In genomic region chr1:201501144-201501543, GRCh38 we compare ENCODE assay signal across 10 cellular contexts. TPM values are rescaled to one million over a fixed set of nuclear protein-coding genes. Genes with fewer than 3 reads are reported as not detected.
DNase-seq lines count a peak whose midpoint lies in the region; ATAC-seq, FAIRE-seq and TF ChIP-seq lines count a peak whose summit lies in the region.
"Had no signal": no experiment of that assay in that cellular context is flagged by ENCODE, and none has a peak within 500 bp of the region (broad histone marks: within the 10 kb centered on the region; RNA-seq: fewer than 3 reads in every experiment).

No MANE protein-coding gene starts in this region.

- H2BK5ac ChIP-seq in H1 (ENCODE audit: low read depth, low read length), result 0 out of 2 replicates have a peak overlapping the region, but pooled peaks have one; percentile 53

- H3K18ac ChIP-seq in H1 (ENCODE audit: extremely low read depth, low read length), result peak overlapping the region; percentile 24; the same call in 1 of the 2 replicates

- H2BK20ac ChIP-seq in H1 (ENCODE audit: low read length), result peak overlapping the region; percentile 62; the same call in 1 of the 2 replicates

- no peak overlapping the region for H3K14ac ChIP-seq in H1 (ENCODE audit: insufficient read length)

- no peak for FAIRE-seq in H1 (lab: Jason Lieb, UNC)

- peak overlapping the region; percentile 47 for H4K91ac ChIP-seq in H1 (replicated peaks; ENCODE audit: insufficient read length, low read length)

- no peak for TF ChIP-seq RAD21 in H1 (IDR thresholded peaks at IDR 0.05 in 1 of 2, conservative IDR thresholded peaks at IDR 0.05 in 1 of 2; ENCODE audit: low read depth in 2 of 2, low read length in 2 of 2)

- H3K9me3 ChIP-seq in H1 (ENCODE audit: insufficient read depth in 2 of 2, low read depth in 1 of 2, low read length in 1 of 2), result no peaks in the 10 kb centered on the region
- H3K9me3 ChIP-seq in muscle layer of colon (ENCODE audit: low read length), result no peaks in the 10 kb centered on the region
- H3K9me3 ChIP-seq in transverse colon, result no peaks in the 10 kb centered on the region

- no peak overlapping the region for H3K4me3 ChIP-seq in H1 (ENCODE audit: extremely low read depth in 1 of 4, insufficient read depth in 2 of 4, low read depth in 3 of 4, low read length in 4 of 4)
- peak overlapping the region in 1 of 2 donors; percentile 49 for H3K4me3 ChIP-seq in muscle layer of colon (ENCODE audit: low read depth in 1 of 2, low read length in 2 of 2)
- H3K4me3 ChIP-seq in transverse colon, result no peak overlapping the region

- WGBS in H1 (ENCODE audit: extremely low coverage in 1 of 2, insufficient coverage in 1 of 2, insufficient read length in 1 of 2, insufficient replicate concordance in 2 of 2, low coverage in 1 of 2, low lambda C conversion rate in 2 of 2, missing lambda C conversion rate in 1 of 2), 2 experiments, result 92% methylated on average over 8 of the region's 8 CpGs; no CpG with 5 or more reads in 1 of the 2 experiments
- 76% methylated on average over 8 of the region's 8 CpGs; no CpG with 5 or more reads in 1 of the 2 donors for WGBS in transverse colon (ENCODE audit: low coverage in 1 of 2), 2 donors

- no peak overlapping the region for H3K4me2 ChIP-seq in H1 (ENCODE audit: insufficient read depth in 1 of 2, low read depth in 2 of 2, low read length in 2 of 2)

- no peaks in the 10 kb centered on the region for H3K36me3 ChIP-seq in H1 (ENCODE audit: control insufficient read depth in 2 of 4, insufficient read depth in 4 of 4, low read length in 3 of 4)
- H3K36me3 ChIP-seq in muscle layer of colon (ENCODE audit: insufficient read depth, low read length), result peaks cover 57% of the 10 kb centered on the region
- no peaks in the 10 kb centered on the region for H3K36me3 ChIP-seq in transverse colon

- TF ChIP-seq CTCF in H1 (IDR thresholded peaks at IDR 0.05; ENCODE audit: control extremely low read depth in 1 of 3, insufficient read depth in 1 of 3, low read depth in 1 of 3, low read length in 3 of 3) (no peak), transverse colon (IDR thresholded peaks at IDR 0.05) (no peak)

- H3K27me3 ChIP-seq in H1 (replicated peaks in 1 of 4; ENCODE audit: control insufficient read depth in 3 of 4, extremely low read depth in 1 of 4, insufficient read depth in 3 of 4, low read length in 3 of 4) (peaks cover 0 to 6% (median 3%) of the 10 kb centered on the region in 4 experiments; a peak in 6 of 7 replicates), muscle layer of colon (ENCODE audit: control insufficient read depth in 1 of 2, insufficient read depth in 2 of 2, low read length in 2 of 2) (no peaks in the 10 kb centered on the region), transverse colon (no peaks in the 10 kb centered on the region)

- H4K5ac ChIP-seq in H1 (ENCODE audit: insufficient read length, low read depth, low read length), result no peak overlapping the region

- H2BK120ac ChIP-seq in H1 (replicated peaks; ENCODE audit: low read depth, low read length), result peak overlapping the region; percentile 48

- no peak for TF ChIP-seq EP300 in H1 (IDR thresholded peaks at IDR 0.05; ENCODE audit: borderline replicate concordance in 1 of 2, low read depth in 2 of 2, low read length in 2 of 2)
- no peak for TF ChIP-seq EP300 in transverse colon (IDR thresholded peaks at IDR 0.05; ENCODE audit: low read depth)

- H3K23me2 ChIP-seq in H1 (ENCODE audit: low read depth, low read length), result peaks cover 3% of the 10 kb centered on the region; the same call in 1 of the 2 replicates

- no peak overlapping the region for H2AFZ ChIP-seq in H1 (ENCODE audit: low read length)

- CTCF ChIA-PET in H1 (lab: Charles Lee; ENCODE audit: partially characterized antibody), result interaction anchor here (0.7 to 27.5 kb wide), 11 partner anchors 17 to 395 kb away, joined by 3 to 929 read pairs (median 4); partner anchors contain the start of gene NAV1

- TF ChIP-seq POLR2A in H1 (IDR thresholded peaks at IDR 0.05; ENCODE audit: control extremely low read depth in 1 of 2, low read depth in 2 of 2, low read length in 2 of 2) (no peak), transverse colon (IDR thresholded peaks at IDR 0.05) (no peak)

- H3K79me1 ChIP-seq in H1 (ENCODE audit: low read depth, low read length), result no peaks in the 10 kb centered on the region

- H3K4ac ChIP-seq in H1 (replicated peaks; ENCODE audit: insufficient read length, low read depth, low read length), result no peak overlapping the region

- H2BK15ac ChIP-seq in H1 (ENCODE audit: low read length), result 0 out of 2 replicates have a peak overlapping the region, but pooled peaks have one; percentile 0

- no peak for ATAC-seq in HG03342 (IDR thresholded peaks at IDR 0.05; ENCODE audit: unreplicated experiment)
- ATAC-seq in GM21515 (IDR thresholded peaks at IDR 0.05; ENCODE audit: unreplicated experiment), result no peak

- H3K27ac ChIP-seq in H1 (ENCODE audit: low read depth, low read length) (no peak overlapping the region), muscle layer of colon (ENCODE audit: low read depth, low read length) (peak overlapping the region; percentile 99), transverse colon (peak overlapping the region; percentile 93 to 97 (median 96))

- H3K79me2 ChIP-seq in H1 (ENCODE audit: control insufficient read depth in 1 of 2, insufficient read depth in 2 of 2, low read length in 2 of 2), result no peaks in the 10 kb centered on the region

- H3K9ac ChIP-seq in H1 (replicated peaks in 1 of 4; ENCODE audit: extremely low read depth in 1 of 4, low read depth in 3 of 4, low read length in 3 of 4) (no peak overlapping the region), muscle layer of colon (ENCODE audit: low read length) (peak overlapping the region; percentile 79)

- POLR2A ChIA-PET in H1 (lab: Charles Lee; ENCODE audit: partially characterized antibody), result interaction anchor here (1.0 to 6.9 kb wide), 3 partner anchors 12 to 41 kb away, joined by 3 to 52 read pairs (median 15); no protein-coding TSS in a partner anchor

- DNase-seq in RPMI8226 (peak; percentile 18), H1 (ENCODE audit: low read depth in 1 of 2, low spot score in 2 of 2) (no peak), transverse colon (no peak), NCI-H774 (lab: John Stamatoyannopoulos, UW) (no peak)
- DNase-seq in activated CD8-positive, alpha-beta memory T cell treated with anti-CD3 and anti-CD28 coated beads for 24 hours, result no peak
- DNase-seq: amniotic stem cell, NCI-H2081 treated with DMSO at 0.1 percent for 48 hours had no signal

- H2AK5ac ChIP-seq in H1 (ENCODE audit: low read depth, low read length), result peak overlapping the region; percentile 32; the same call in 1 of the 2 replicates

- no peak overlapping the region for H3K56ac ChIP-seq in H1 (replicated peaks; ENCODE audit: insufficient read length, low read depth, low read length)

- intact Hi-C loops in transverse colon (cut with DNase I; ENCODE audit: low total_unique reads), result no loop called here

- no peaks in the 10 kb centered on the region for H4K20me1 ChIP-seq in H1 (replicated peaks in 1 of 2; ENCODE audit: control insufficient read depth in 1 of 2, insufficient read depth in 2 of 2, low read length in 2 of 2)

- no peak overlapping the region for H3K23ac ChIP-seq in H1 (ENCODE audit: insufficient read length)

- H2BK12ac ChIP-seq in H1 (ENCODE audit: low read depth, low read length), result peak overlapping the region; percentile 98; the same call in 1 of the 2 replicates

- H4K8ac ChIP-seq in H1 (ENCODE audit: extremely low read depth, insufficient read depth, low read length), result no peak overlapping the region

- in situ Hi-C loops in transverse colon (cut with MboI; ENCODE audit: low pct_ligation_motif_present in 1 of 4, low pct_unique_long_range_greater_than_20kb in 1 of 4, low sequenced_read_pairs in 3 of 4), result no loop called here

- H3K4me1 ChIP-seq in H1 (replicated peaks in 1 of 4; ENCODE audit: control insufficient read depth in 3 of 4, insufficient read depth in 4 of 4, low read length in 3 of 4), result peaks cover 11 to 30% (median 23%) of the 10 kb centered on the region in 4 experiments
- peaks cover 69% of the 10 kb centered on the region for H3K4me1 ChIP-seq in muscle layer of colon (ENCODE audit: insufficient read depth, low read length)
- peaks cover 22 to 88% (median 54%) of the 10 kb centered on the region in 4 donors for H3K4me1 ChIP-seq in transverse colon

TF ChIP-seq in H1, 55 proteins besides CTCF, POLR2A, EP300 and RAD21 (continues in another document):
- no peak for TF ChIP-seq KDM4A (IDR thresholded peaks at IDR 0.05; ENCODE audit: low read depth, low read length, severe bottlenecking)

RNA-seq across cellular contexts. Expression of gene CSRP1, which starts 5.8 kb away (rescaled TPM):
- total RNA-seq in H1 (2021; fragmentation: NEBNext Ultra II Directional; extraction: Animal tissue kit (Norgen Biotek cat#: 25700)), result 22.3 and 24.1 TPM in 2 replicates
- polyA plus RNA-seq in H1 (2011; rRNA removed), result 13.2 and 14.2 TPM in 2 replicates
- polyA plus RNA-seq in H1 (2011; cell fraction: cytosol; rRNA removed), result 13.4 TPM
- polyA plus RNA-seq in H1 (2011; cell fraction: nucleus; rRNA removed), result 14.7 TPM
- 12.4 to 15.0 TPM (median 13.8 TPM) in 4 replicates for polyA plus RNA-seq in H1 (2012, experiment 1 of 2)
- 20.3 TPM for polyA plus RNA-seq in H1 (2012, experiment 2 of 2)
- 15.9 TPM for polyA plus RNA-seq in H1 (2013, experiment 1 of 2)
- 15.4 TPM for polyA plus RNA-seq in H1 (2013, experiment 2 of 2)
- 10.5 and 12.6 TPM in 2 replicates for polyA minus RNA-seq in H1 (2011; rRNA and poly(A)+ RNA removed)
- polyA minus RNA-seq in H1 (2011; cell fraction: cytosol; rRNA and poly(A)+ RNA removed), result 9.5 TPM
- polyA minus RNA-seq in H1 (2011; cell fraction: nucleus; rRNA and poly(A)+ RNA removed), result 9.3 TPM
- total RNA-seq in transverse colon, result 1,000 to 10,000 TPM in 2 of 4 donors, 100 to 1,000 TPM in 2; 697 to 1,474 (median 915) TPM

RNA-seq across cellular contexts. Expression of gene PHLDA3, which starts 32.2 kb away (rescaled TPM):
- 27.5 and 27.7 TPM in 2 replicates for total RNA-seq in H1 (2021; fragmentation: NEBNext Ultra II Directional; extraction: Animal tissue kit (Norgen Biotek cat#: 25700))
- 25.5 and 42.8 TPM in 2 replicates for polyA plus RNA-seq in H1 (2011; rRNA removed)
- 54.2 TPM for polyA plus RNA-seq in H1 (2011; cell fraction: cytosol; rRNA removed)
- polyA plus RNA-seq in H1 (2011; cell fraction: nucleus; rRNA removed), result 49.9 TPM
- polyA plus RNA-seq in H1 (2012, experiment 1 of 2), result 20.2 to 38.8 TPM (median 34.1 TPM) in 4 replicates
- polyA plus RNA-seq in H1 (2012, experiment 2 of 2), result 27.9 TPM
- 10.0 TPM for polyA plus RNA-seq in H1 (2013, experiment 1 of 2)
- polyA plus RNA-seq in H1 (2013, experiment 2 of 2), result 11.0 TPM
- 10.2 and 11.8 TPM in 2 replicates for polyA minus RNA-seq in H1 (2011; rRNA and poly(A)+ RNA removed)
- polyA minus RNA-seq in H1 (2011; cell fraction: cytosol; rRNA and poly(A)+ RNA removed), result 26.1 TPM
- polyA minus RNA-seq in H1 (2011; cell fraction: nucleus; rRNA and poly(A)+ RNA removed), result 40.8 TPM
- 10 to 100 TPM; 19.4 to 47.6 (median 31.5) TPM for total RNA-seq in transverse colon

RNA-seq across cellular contexts. Expression of gene NAV1, which starts 37.8 kb away (rescaled TPM):
- 42.7 and 43.6 TPM in 2 replicates for total RNA-seq in H1 (2021; fragmentation: NEBNext Ultra II Directional; extraction: Animal tissue kit (Norgen Biotek cat#: 25700))
- polyA plus RNA-seq in H1 (2011; rRNA removed), result 9.9 and 12.2 TPM in 2 replicates
- polyA plus RNA-seq in H1 (2011; cell fraction: cytosol; rRNA removed), result 6.1 TPM
- polyA plus RNA-seq in H1 (2011; cell fraction: nucleus; rRNA removed), result 21.8 TPM
- polyA plus RNA-seq in H1 (2012, experiment 1 of 2), result 18.4 to 24.2 TPM (median 23.3 TPM) in 4 replicates
- 6.4 TPM for polyA plus RNA-seq in H1 (2012, experiment 2 of 2)
- 16.4 TPM for polyA plus RNA-seq in H1 (2013, experiment 1 of 2)
- 14.6 TPM for polyA plus RNA-seq in H1 (2013, experiment 2 of 2)
- polyA minus RNA-seq in H1 (2011; rRNA and poly(A)+ RNA removed), result 23.8 and 26.1 TPM in 2 replicates
- 24.7 TPM for polyA minus RNA-seq in H1 (2011; cell fraction: cytosol; rRNA and poly(A)+ RNA removed)
- polyA minus RNA-seq in H1 (2011; cell fraction: nucleus; rRNA and poly(A)+ RNA removed), result 27.6 TPM
- 10 to 100 TPM; 13.0 to 40.6 (median 16.9) TPM for total RNA-seq in transverse colon

Comparison
In these comparisons a context has a peak if more than half of its experiments do, and no peak if none do; other contexts are left out.
1. RNA of gene CSRP1, which starts 5.8 kb away (total RNA-seq): 697 to 1,474 TPM in transverse colon; 22.3 to 24.1 TPM in H1; every median in the first group is over 10 times any median in the second.